13 cellular contexts compared by ENCODE assay signal in genomic region chr5:7894860-7895259, GRCh38. TPM values are rescaled to one million over a fixed set of nuclear protein-coding genes. Genes with fewer than 3 reads are reported as not detected.
DNase-seq lines count a peak whose midpoint lies in the region; ATAC-seq lines count a peak whose summit lies in the region.
"Had no signal": no experiment of that assay in that cellular context is flagged by ENCODE, and none has a peak within 500 bp of the region (broad histone marks: within the 10 kb centered on the region; RNA-seq: fewer than 3 reads in every experiment).

No MANE protein-coding gene starts in this region.

- H3K27ac Mint-ChIP-seq in activated naive CD4-positive, alpha-beta T cell treated with anti-CD3 and anti-CD28 coated beads, Interleukin-2, amount 50 U/mL, for 72 hours = no peak overlapping the region
- H3K27ac Mint-ChIP-seq: T-helper 17 cell had no signal

- no peak for DNase-seq in activated naive CD4-positive, alpha-beta T cell treated with anti-CD3 and anti-CD28 coated beads, Interleukin-2, amount 50 U/mL, for 72 hours (ENCODE audit: low spot score in 2 of 2)
- no peak for DNase-seq in activated naive CD4-positive, alpha-beta T cell treated with anti-CD3 and anti-CD28 coated beads, Interleukin-2, amount 50 U/mL, for 16 hours
- DNase-seq in stimulated activated CD4-positive, alpha-beta T cell treated with anti-CD3 and anti-CD28 coated beads, Interleukin-4, amount 100 ng/mL, for 4 hours = no peak
- no peak for DNase-seq in OCI-M1 (lab: John Stamatoyannopoulos, UW)
- DNase-seq in LoVo (ENCODE audit: low spot score) = no peak
- no peak for DNase-seq in stimulated activated CD8-positive, alpha-beta memory T cell treated with anti-CD3 and anti-CD28 coated beads, Interleukin-4, amount 100 ng/mL, for 48 hours
- DNase-seq: gastrocnemius medialis, mammary epithelial cell, ovary, T-helper 17 cell had no signal

- peaks cover 31 to 59% of the 10 kb centered on the region in 2 donors for H3K36me3 Mint-ChIP-seq in activated naive CD4-positive, alpha-beta T cell treated with anti-CD3 and anti-CD28 coated beads, Interleukin-2, amount 50 U/mL, for 72 hours

- no peaks in the 10 kb centered on the region for H3K9me3 Mint-ChIP-seq in activated naive CD4-positive, alpha-beta T cell treated with anti-CD3 and anti-CD28 coated beads, Interleukin-2, amount 50 U/mL, for 72 hours

- peak; percentile 40 to 97 for ATAC-seq in activated naive CD4-positive, alpha-beta T cell treated with anti-CD3 and anti-CD28 coated beads, Interleukin-2, amount 50 U/mL, for 72 hours
- peak; percentile 99 for ATAC-seq in GM21786 (IDR thresholded peaks at IDR 0.05; ENCODE audit: unreplicated experiment)
- peak; percentile 92 for ATAC-seq in HG03280 (IDR thresholded peaks at IDR 0.05; ENCODE audit: unreplicated experiment)
- ATAC-seq: gastrocnemius medialis, T-helper 17 cell had no signal

RNA-seq across cellular contexts. Expression of gene MTRR, which starts 25.9 kb away (rescaled TPM):
- total RNA-seq in activated naive CD4-positive, alpha-beta T cell treated with anti-CD3 and anti-CD28 coated beads, Interleukin-2, amount 50 U/mL, for 72 hours = 10 to 100 TPM; 24.5 to 42.9 TPM

RNA-seq across cellular contexts. Expression of gene FASTKD3, which starts 26.0 kb away (rescaled TPM):
- 1 to 10 TPM; 5.3 to 8.3 TPM for total RNA-seq in activated naive CD4-positive, alpha-beta T cell treated with anti-CD3 and anti-CD28 coated beads, Interleukin-2, amount 50 U/mL, for 72 hours

RNA-seq across cellular contexts. Expression of gene CFAP90, which starts 43.9 kb away (rescaled TPM):
- not detected for total RNA-seq in activated naive CD4-positive, alpha-beta T cell treated with anti-CD3 and anti-CD28 coated beads, Interleukin-2, amount 50 U/mL, for 72 hours
- total RNA-seq: gastrocnemius medialis, mammary epithelial cell, MCF 10A, T-helper 17 cell had no signal
